ENCODE assay signal across 10 cellular contexts in genomic region chr5:1103093-1103492, GRCh38. TPM values are rescaled to one million over a fixed set of nuclear protein-coding genes. Genes with fewer than 3 reads are reported as not detected.
A peak's percentile ranks its signal among the peaks of the same experiment; 100 is the strongest.
DNase-seq lines count a peak whose midpoint lies in the region; ATAC-seq, FAIRE-seq and TF ChIP-seq lines count a peak whose summit lies in the region.
"Had no signal": no experiment of that assay in that cellular context is flagged by ENCODE, and none has a peak within 500 bp of the region (broad histone marks: within the 10 kb centered on the region; RNA-seq: fewer than 3 reads in every experiment).

No MANE protein-coding gene starts in this region.

- H3K4me1 ChIP-seq in A549 (peaks cover 77% of the 10 kb centered on the region), HUES6 (ENCODE audit: control insufficient read depth, insufficient read depth, low read length) (peaks cover 67% of the 10 kb centered on the region), mesendoderm (ENCODE audit: control insufficient read depth, low read depth, low read length) (peaks cover 2% of the 10 kb centered on the region)

- H2BK5ac ChIP-seq in mesendoderm (ENCODE audit: low read length), result no peak overlapping the region

- no peak overlapping the region for H3K18ac ChIP-seq in mesendoderm (ENCODE audit: low read length)

- ATAC-seq in A549 (no peak), GM21390 (IDR thresholded peaks at IDR 0.05; ENCODE audit: unreplicated experiment) (no peak), GM18502 (IDR thresholded peaks at IDR 0.05; ENCODE audit: poor library complexity, unreplicated experiment) (no peak), HG03342 (IDR thresholded peaks at IDR 0.05; ENCODE audit: unreplicated experiment) (no peak)
- ATAC-seq in central memory CD8-positive, alpha-beta T cell (replicated peaks; ENCODE audit: extremely low read depth, poor library complexity, severe bottlenecking), result no peak
- ATAC-seq: activated CD8-positive, alpha-beta memory T cell treated with anti-CD3 and anti-CD28 coated beads, Interleukin-2, amount 10 ng/mL, durations not matched to agents 7 days and 5 days had no signal

- no peak overlapping the region for H3K23ac ChIP-seq in mesendoderm (ENCODE audit: low read length)

- peaks cover 44% of the 10 kb centered on the region for H3K4me1 Mint-ChIP-seq in central memory CD8-positive, alpha-beta T cell

- H3K56ac ChIP-seq in mesendoderm (ENCODE audit: low read length), result no peak overlapping the region

- no peak overlapping the region for H3K4me3 ChIP-seq in A549
- H3K4me3 ChIP-seq in HUES6 (ENCODE audit: low read depth, low read length), result no peak overlapping the region
- H3K4me3 ChIP-seq in mesendoderm (ENCODE audit: low read length), result no peak overlapping the region
- H3K4me3 ChIP-seq: SJSA1 had no signal

- H2BK15ac ChIP-seq in mesendoderm (replicated peaks; ENCODE audit: low read depth), result no peak overlapping the region

- FAIRE-seq in A549 (lab: Jason Lieb, UNC), result no peak

- H3K79me2 ChIP-seq in mesendoderm (ENCODE audit: control insufficient read depth, insufficient read depth, low read length), result peaks cover 20% of the 10 kb centered on the region

- H3K9me3 ChIP-seq in A549 (no peaks in the 10 kb centered on the region), HUES6 (ENCODE audit: control insufficient read depth, insufficient read depth, low read depth, low read length) (no peaks in the 10 kb centered on the region)
- H3K9me3 ChIP-seq: SJSA1 had no signal

- H3K27me3 ChIP-seq in HUES6 (ENCODE audit: control insufficient read depth, insufficient read depth, low read length) (no peaks in the 10 kb centered on the region), mesendoderm (ENCODE audit: insufficient read depth, low read length, poor library complexity) (no peaks in the 10 kb centered on the region)
- H3K27me3 ChIP-seq: SJSA1 had no signal

- peak overlapping the region; percentile 69 for H3K9ac ChIP-seq in HUES6 (ENCODE audit: low read length)
- H3K9ac ChIP-seq in mesendoderm (ENCODE audit: low read length), result no peak overlapping the region

- H3K36me3 Mint-ChIP-seq in central memory CD8-positive, alpha-beta T cell (ENCODE audit: insufficient read depth), result peaks cover 10% of the 10 kb centered on the region
- H3K36me3 Mint-ChIP-seq: activated CD8-positive, alpha-beta memory T cell treated with anti-CD3 and anti-CD28 coated beads, Interleukin-2, amount 10 ng/mL, durations not matched to agents 7 days and 5 days had no signal

- TF ChIP-seq RAD21 in A549 (conservative IDR thresholded peaks at IDR 0.05 in 1 of 2, IDR thresholded peaks at IDR 0.05 in 1 of 2), result no peak

- peak overlapping the region; percentile 1 for H3K27ac Mint-ChIP-seq in central memory CD8-positive, alpha-beta T cell (ENCODE audit: low read depth)
- H3K27ac Mint-ChIP-seq: activated CD8-positive, alpha-beta memory T cell treated with anti-CD3 and anti-CD28 coated beads, Interleukin-2, amount 10 ng/mL, durations not matched to agents 7 days and 5 days had no signal

- no peak overlapping the region for H3K4ac ChIP-seq in mesendoderm (ENCODE audit: low read depth, low read length)

- peak overlapping the region; percentile 83 for H3K4me3 Mint-ChIP-seq in central memory CD8-positive, alpha-beta T cell
- H3K4me3 Mint-ChIP-seq: activated CD8-positive, alpha-beta memory T cell treated with anti-CD3 and anti-CD28 coated beads, Interleukin-2, amount 10 ng/mL, durations not matched to agents 7 days and 5 days had no signal

- H2AK5ac ChIP-seq in mesendoderm (ENCODE audit: low read length), result no peak overlapping the region

- no peak for DNase-seq in A549 (ENCODE audit: low read depth in 1 of 2, low spot score in 1 of 2)
- no peak for DNase-seq in central memory CD8-positive, alpha-beta T cell (ENCODE audit: low spot score in 2 of 2)
- no peak for DNase-seq in mesendoderm
- DNase-seq in Ammon's horn (ENCODE audit: low spot score), result no peak
- DNase-seq: activated CD8-positive, alpha-beta memory T cell treated with anti-CD3 and anti-CD28 coated beads, Interleukin-2, amount 10 ng/mL, durations not matched to agents 7 days and 5 days had no signal

- TF ChIP-seq POLR2A in A549 (IDR thresholded peaks at IDR 0.05; ENCODE audit: low read length), result no peak

- no peak overlapping the region for H2BK120ac ChIP-seq in mesendoderm (ENCODE audit: low read depth, low read length)

- H3K79me1 ChIP-seq in mesendoderm (ENCODE audit: low read length), result peaks cover 13% of the 10 kb centered on the region

- CTCF ChIA-PET in A549 (lab: Yijun Ruan, JAX), result interaction anchor here (0.9 to 1.4 kb wide), 4 partner anchors 14 to 94 kb away, joined by 3 to 4 read pairs (median 3); no protein-coding TSS in a partner anchor

- no peaks in the 10 kb centered on the region for H3K9me3 Mint-ChIP-seq in central memory CD8-positive, alpha-beta T cell

- TF ChIP-seq EP300 in A549 (IDR thresholded peaks at IDR 0.05), result no peak

- H4K8ac ChIP-seq in mesendoderm (ENCODE audit: low read depth, low read length), result no peak overlapping the region

- H4K5ac ChIP-seq in mesendoderm (ENCODE audit: low read length), result no peak overlapping the region

- no peaks in the 10 kb centered on the region for H3K27me3 Mint-ChIP-seq in central memory CD8-positive, alpha-beta T cell

- peak overlapping the region; percentile 83; the same call in 2 of the 3 replicates for H3K4me2 ChIP-seq in A549
- no peak overlapping the region for H3K4me2 ChIP-seq in mesendoderm (ENCODE audit: low read length)

- H3K27ac ChIP-seq in A549, result peak overlapping the region in 1 of 2 experiments; percentile 87; a peak in 3 of 6 replicates
- H3K27ac ChIP-seq in HUES6 (ENCODE audit: low read depth, low read length), result no peak overlapping the region
- H3K27ac ChIP-seq in mesendoderm (ENCODE audit: low read depth, low read length), result peak overlapping the region; percentile 13
- H3K27ac ChIP-seq: SJSA1 had no signal

- POLR2A ChIA-PET in A549 (lab: Yijun Ruan, JAX), result no interaction called here

- TF ChIP-seq CTCF in A549 (IDR thresholded peaks at IDR 0.05), result no peak

- WGBS in A549 (ENCODE audit: missing lambda C conversion rate), result 83% methylated on average over 11 of the region's 11 CpGs
- no CpG with 5 or more reads among the region's 11 CpGs for WGBS in mesendoderm (ENCODE audit: extremely low coverage, insufficient coverage, low lambda C conversion rate)

- H3K36me3 ChIP-seq in HUES6 (ENCODE audit: control insufficient read depth, insufficient read depth, low read length) (no peaks in the 10 kb centered on the region), mesendoderm (ENCODE audit: control insufficient read depth, insufficient read depth, low read length) (no peaks in the 10 kb centered on the region)
- H3K36me3 ChIP-seq: SJSA1 had no signal

TF ChIP-seq in A549, 52 proteins besides CTCF, POLR2A, EP300 and RAD21 (continues in another document):
- TF ChIP-seq E2F6 (IDR thresholded peaks at IDR 0.05; ENCODE audit: borderline replicate concordance, low read depth) (no peak), EHMT2 (IDR thresholded peaks at IDR 0.05; ENCODE audit: low read depth) (no peak), CBX2 (IDR thresholded peaks at IDR 0.05; ENCODE audit: borderline replicate concordance, low read depth) (no peak), PBX3 (IDR thresholded peaks at IDR 0.05) (no peak), USF2 (IDR thresholded peaks at IDR 0.05) (no peak), HEYL (CRISPR knock-in tag; IDR thresholded peaks at IDR 0.05) (no peak), TFCP2L1 (CRISPR knock-in tag; IDR thresholded peaks at IDR 0.05) (no peak), KDM1A (IDR thresholded peaks at IDR 0.05; ENCODE audit: low read depth) (no peak), NFE2L2 (conservative IDR thresholded peaks at IDR 0.05; ENCODE audit: low read length) (no peak)
- TF ChIP-seq, protein P1, sequence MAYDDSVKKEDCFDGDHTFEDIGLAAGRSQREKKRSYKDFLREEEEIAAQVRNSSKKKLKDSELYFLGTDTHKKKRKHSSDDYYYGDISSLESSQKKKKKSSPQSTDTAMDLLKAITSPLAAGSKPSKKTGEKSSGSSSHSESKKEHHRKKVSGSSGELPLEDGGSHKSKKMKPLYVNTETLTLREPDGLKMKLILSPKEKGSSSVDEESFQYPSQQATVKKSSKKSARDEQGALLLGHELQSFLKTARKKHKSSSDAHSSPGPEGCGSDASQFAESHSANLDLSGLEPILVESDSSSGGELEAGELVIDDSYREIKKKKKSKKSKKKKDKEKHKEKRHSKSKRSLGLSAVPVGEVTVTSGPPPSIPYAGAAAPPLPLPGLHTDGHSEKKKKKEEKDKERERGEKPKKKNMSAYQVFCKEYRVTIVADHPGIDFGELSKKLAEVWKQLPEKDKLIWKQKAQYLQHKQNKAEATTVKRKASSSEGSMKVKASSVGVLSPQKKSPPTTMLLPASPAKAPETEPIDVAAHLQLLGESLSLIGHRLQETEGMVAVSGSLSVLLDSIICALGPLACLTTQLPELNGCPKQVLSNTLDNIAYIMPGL (CRISPR knock-in tag; IDR thresholded peaks at IDR 0.05; ENCODE audit: borderline replicate concordance), result no peak

RNA-seq across cellular contexts. Expression of gene SLC12A7, which starts 8.8 kb away (rescaled TPM):
- polyA plus RNA-seq in A549 (2011; rRNA removed) (11.2 and 12.3 TPM in 2 replicates), A549 (2017; fragmentation: RNase III; extraction: RNeasy Plus Mini Kit Qiagen cat#74134 plus additional on column Dnase treatment) (18.1 to 22.5 TPM (median 19.5 TPM) in 3 replicates)
- 15.3 and 19.8 TPM in 2 replicates for polyA plus RNA-seq in A549 (2012; cell fraction: cytosol; rRNA removed)
- polyA plus RNA-seq in A549 (2012; cell fraction: nucleus; rRNA removed), result 79.7 and 103 TPM in 2 replicates
- polyA minus RNA-seq in A549 (2011; rRNA and poly(A)+ RNA removed), result 11.0 and 22.1 TPM in 2 replicates
- polyA plus RNA-seq in mesendoderm (2013, experiment 1 of 2), result 8.6 TPM
- 8.4 TPM for polyA plus RNA-seq in mesendoderm (2013, experiment 2 of 2)
